1 cellular context compared by ENCODE assay signal in the genomic region with DNA sequence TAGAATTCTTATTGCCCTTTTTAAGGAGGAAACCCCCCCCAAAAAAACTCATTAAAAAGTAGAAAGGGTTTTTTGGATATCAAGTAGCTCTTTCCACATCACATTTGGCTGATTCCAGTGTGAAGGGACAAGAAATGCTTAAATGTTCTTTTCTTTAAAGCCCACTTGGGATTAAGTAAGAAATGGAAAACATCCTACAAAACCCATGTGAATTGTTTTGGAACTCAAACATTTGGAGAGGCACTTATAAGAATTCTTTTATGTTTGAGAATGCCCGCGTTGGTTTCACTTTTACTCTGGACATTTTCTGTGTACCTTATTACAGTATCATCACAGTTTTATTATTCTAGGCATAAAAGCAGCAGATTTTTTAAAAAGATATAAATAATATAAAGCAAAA.
TF ChIP-seq lines count a peak whose summit lies in the region.

No MANE protein-coding gene starts in this region.

TF ChIP-seq in HepG2, 621 proteins besides CTCF, POLR2A, EP300 and RAD21 (continued from another document):
- TF ChIP-seq SNAPC2 (CRISPR knock-in tag; IDR thresholded peaks at IDR 0.05) = no peak
- no peak for TF ChIP-seq HIVEP1 (CRISPR knock-in tag; IDR thresholded peaks at IDR 0.05)
- no peak for TF ChIP-seq RFXAP (CRISPR knock-in tag; IDR thresholded peaks at IDR 0.05; ENCODE audit: borderline replicate concordance)
- no peak for TF ChIP-seq ARNT (IDR thresholded peaks at IDR 0.05)
- no peak for TF ChIP-seq SIX1 (CRISPR knock-in tag; IDR thresholded peaks at IDR 0.05; ENCODE audit: borderline replicate concordance)
- TF ChIP-seq ZMAT3 (CRISPR knock-in tag; conservative IDR thresholded peaks at IDR 0.05) = no peak
- TF ChIP-seq ZNF709 (CRISPR knock-in tag; IDR thresholded peaks at IDR 0.05) = no peak
- TF ChIP-seq NFIB (CRISPR knock-in tag; IDR thresholded peaks at IDR 0.05; ENCODE audit: borderline replicate concordance) = no peak
- TF ChIP-seq JUNB (CRISPR knock-in tag; IDR thresholded peaks at IDR 0.05; ENCODE audit: borderline replicate concordance) = no peak
TF ChIP-seq in HepG2: peak in this region for 0.
